ENCODE assay signal across 20 cellular contexts in genomic region chr3:32948625-32949445, GRCh38. TPM values are rescaled to one million over a fixed set of nuclear protein-coding genes. Genes with fewer than 3 reads are reported as not detected.
"Had no signal": no experiment of that assay in that cellular context is flagged by ENCODE, and none has a peak within 500 bp of the region (broad histone marks: within the 10 kb centered on the region; RNA-seq: fewer than 3 reads in every experiment).

No MANE protein-coding gene starts in this region.

- H3K4me1 Mint-ChIP-seq: brain, neural crest cell had no signal

- H3K9me3 ChIP-seq: esophagus squamous epithelium, sigmoid colon, spleen, suprapubic skin had no signal

- H3K4me3 Mint-ChIP-seq: activated CD4-positive, alpha-beta T cell treated with anti-CD3 and anti-CD28 coated beads for 36 hours; activated naive CD8-positive, alpha-beta T cell treated with anti-CD3 and anti-CD28 coated beads, Interleukin-2, amount 10 ng/mL, durations not matched to agents 7 days and 5 days; brain; neural crest cell; stimulated activated naive CD8-positive, alpha-beta T cell treated with anti-CD3 and anti-CD28 coated beads, Interleukin-15, Interleukin-2, amounts not matched to agents 100 ng/mL and 50 ng/mL, for 24 hours; type B pancreatic cell had no signal

- H3K4me1 ChIP-seq: esophagus squamous epithelium, sigmoid colon, suprapubic skin had no signal

- H3K36me3 ChIP-seq: esophagus squamous epithelium, sigmoid colon, spleen, suprapubic skin had no signal

- H3K9me3 Mint-ChIP-seq: activated naive CD8-positive, alpha-beta T cell treated with anti-CD3 and anti-CD28 coated beads, Interleukin-2, amount 10 ng/mL, durations not matched to agents 7 days and 5 days; brain; neural crest cell; stimulated activated naive CD8-positive, alpha-beta T cell treated with anti-CD3 and anti-CD28 coated beads, Interleukin-15, Interleukin-2, amounts not matched to agents 100 ng/mL and 50 ng/mL, for 24 hours; type B pancreatic cell had no signal

- H3K27me3 Mint-ChIP-seq: activated CD4-positive, alpha-beta T cell treated with anti-CD3 and anti-CD28 coated beads for 36 hours; brain; stimulated activated naive CD8-positive, alpha-beta T cell treated with anti-CD3 and anti-CD28 coated beads, Interleukin-15, Interleukin-2, amounts not matched to agents 100 ng/mL and 50 ng/mL, for 24 hours had no signal

- H3K36me3 Mint-ChIP-seq: activated naive CD8-positive, alpha-beta T cell treated with anti-CD3 and anti-CD28 coated beads, Interleukin-2, amount 10 ng/mL, durations not matched to agents 7 days and 5 days; brain; type B pancreatic cell had no signal

- H3K27ac ChIP-seq: coronary artery, esophagus squamous epithelium, hepatocyte, sigmoid colon, spleen, suprapubic skin had no signal

- H3K4me3 ChIP-seq: coronary artery, esophagus squamous epithelium, hepatocyte, sigmoid colon, spleen, suprapubic skin had no signal

- H3K27me3 ChIP-seq: esophagus squamous epithelium, hepatocyte, sigmoid colon, spleen, suprapubic skin had no signal

- DNase-seq: activated CD4-positive, alpha-beta T cell treated with anti-CD3 and anti-CD28 coated beads for 36 hours; activated gamma-delta T cell treated with Interleukin-2 at 50 U/mL for 16 hours; activated naive CD8-positive, alpha-beta T cell treated with anti-CD3 and anti-CD28 coated beads, Interleukin-2, amount 10 ng/mL, durations not matched to agents 7 days and 5 days; activated T-cell treated with anti-CD3 and anti-CD28 coated beads, Interleukin-2, amount 50 U/mL, for 1 hour; central memory CD4-positive, alpha-beta T cell; esophagus squamous epithelium; islet precursor cell; mammary epithelial cell; sigmoid colon; spleen; T-helper 2 cell had no signal

- H3K27ac Mint-ChIP-seq: activated CD4-positive, alpha-beta T cell treated with anti-CD3 and anti-CD28 coated beads for 36 hours; activated naive CD8-positive, alpha-beta T cell treated with anti-CD3 and anti-CD28 coated beads, Interleukin-2, amount 10 ng/mL, durations not matched to agents 7 days and 5 days; type B pancreatic cell had no signal

RNA-seq across cellular contexts. Expression of gene CCR4, which starts 2.6 kb away (rescaled TPM):
- total RNA-seq: fibroblast of villous mesenchyme, mammary epithelial cell, neural crest cell, osteoblast had no signal
- polyA plus RNA-seq: hepatocyte, mammary epithelial cell had no signal
